In the genomic region with DNA sequence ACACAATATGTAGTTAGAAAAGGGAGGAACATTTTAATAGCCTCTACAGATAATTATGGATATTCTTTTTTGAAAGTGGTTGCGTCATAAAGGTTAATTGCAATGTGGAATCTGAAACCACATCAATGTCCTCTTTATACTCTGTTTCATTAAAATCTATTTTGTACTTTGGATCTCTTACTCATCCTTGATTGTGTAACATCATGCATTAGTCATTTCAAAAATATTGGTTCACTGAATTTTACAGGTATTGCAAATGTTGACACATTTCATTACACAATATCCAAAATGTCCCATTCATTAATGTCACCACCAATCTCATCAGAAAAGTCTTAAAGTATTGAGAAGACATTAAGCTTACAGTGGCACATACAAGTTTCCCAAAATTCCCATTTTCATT, we compare ENCODE assay signal across 15 cellular contexts.
DNase-seq lines count a peak whose midpoint lies in the region; ATAC-seq and TF ChIP-seq lines count a peak whose summit lies in the region.
"Had no signal": no experiment of that assay in that cellular context is flagged by ENCODE, and none has a peak within 500 bp of the region (broad histone marks: within the 10 kb centered on the region; RNA-seq: fewer than 3 reads in every experiment).

No MANE protein-coding gene starts in this region.

- no peak overlapping the region for H3K14ac ChIP-seq in IMR-90 (replicated peaks; ENCODE audit: low read depth, low read length)

- no TSS peak for BruUV-seq in IMR-90 (replicated peaks; lab: Mats Ljungman, UMichigan)

- DNase-seq in IMR-90 (peak; percentile 38), SIG-M5 treated with dmso at 0.1 percent for 504 hours (lab: John Stamatoyannopoulos, UW; ENCODE audit: unreplicated experiment) (peak; percentile 61), fibroblast of pulmonary artery (ENCODE audit: low read depth) (peak; percentile 46), tibial artery (no peak), left ventricle myocardium superior (no peak), NCI-H2029 treated with DMSO at 0.1 percent for 48 hours (lab: John Stamatoyannopoulos, UW) (no peak)
- DNase-seq in activated T-cell treated with anti-CD3 and anti-CD28 coated beads, Interleukin-2, amount 50 U/mL, for 1 hour: no peak
- DNase-seq: activated CD4-positive, alpha-beta T cell treated with anti-CD3 and anti-CD28 coated beads, Interleukin-2, amount 10 ng/mL, durations not matched to agents 7 days and 5 days; retina; stimulated activated CD4-positive, alpha-beta T cell treated with anti-CD3 and anti-CD28 coated beads, Interleukin-4, amount 100 ng/mL, for 24 hours; stimulated activated naive CD4-positive, alpha-beta T cell treated with Interleukin-2 at 50 U/mL for 16 hours; T-cell had no signal

- no peaks in the 10 kb centered on the region for H3K9me1 ChIP-seq in IMR-90 (ENCODE audit: insufficient read depth, low read length)

- dilution Hi-C loops in IMR-90 (cut with HindIII; ENCODE audit: low sequenced_read_pairs, unreplicated experiment): no loop called here

- H3K4me1 ChIP-seq in ACC112 (ENCODE audit: control insufficient read depth, insufficient read depth, low read length, unreplicated experiment) (peaks cover 20% of the 10 kb centered on the region), IMR-90 (ENCODE audit: control insufficient read depth, insufficient read depth, low read length) (no peaks in the 10 kb centered on the region), tibial artery (no peaks in the 10 kb centered on the region)

- no peak overlapping the region for H2AK9ac ChIP-seq in IMR-90 (replicated peaks; ENCODE audit: low read depth, low read length, poor library complexity)

- H3K27ac ChIP-seq in ACC112 (ENCODE audit: low read depth, low read length) (peak overlapping the region; percentile 41), IMR-90 (ENCODE audit: insufficient read depth, low read length) (no peak overlapping the region), tibial artery (no peak overlapping the region)
- H3K27ac ChIP-seq: cardiac muscle cell, HL-60 had no signal

- H2AFZ ChIP-seq in ACC112 (ENCODE audit: low read length, unreplicated experiment): no peak overlapping the region
- H2AFZ ChIP-seq in IMR-90 (replicated peaks; ENCODE audit: low read length, poor library complexity): no peak overlapping the region

- no peak overlapping the region for H3K18ac ChIP-seq in IMR-90 (ENCODE audit: low read depth, low read length)

- H3K23ac ChIP-seq in IMR-90 (ENCODE audit: low read depth, low read length): no peak overlapping the region

- CTCF ChIA-PET in IMR-90 (lab: Yijun Ruan, JAX): interaction anchor here (0.6 kb wide), 1 partner anchor 10 kb away, joined by 3 read pairs; no protein-coding TSS in a partner anchor

- TF ChIP-seq RAD21 in IMR-90 (IDR thresholded peaks at IDR 0.05; ENCODE audit: low read length): no peak

- no peak overlapping the region for H3K4ac ChIP-seq in IMR-90 (ENCODE audit: low read depth, low read length)

- no peak overlapping the region for H4K8ac ChIP-seq in IMR-90 (ENCODE audit: low read depth in 2 of 2, low read length in 2 of 2)

- in situ Hi-C loops in IMR-90 (cut with MboI; ENCODE audit: low sequenced_read_pairs): no loop called here

- no CpG with 5 or more reads among the region's 1 CpG for WGBS in IMR-90 (ENCODE audit: extremely low coverage in 2 of 2, insufficient read length in 1 of 2), 2 experiments

- H4K20me1 ChIP-seq in IMR-90 (ENCODE audit: insufficient read depth, low read length): no peaks in the 10 kb centered on the region

- H2BK120ac ChIP-seq in IMR-90 (ENCODE audit: low read depth, low read length): no peak overlapping the region

- no peak overlapping the region for H2BK15ac ChIP-seq in IMR-90 (ENCODE audit: low read depth, low read length)

- H3K4me3 ChIP-seq in ACC112 (ENCODE audit: low read depth, low read length): no peak overlapping the region
- H3K4me3 ChIP-seq in IMR-90 (ENCODE audit: insufficient read depth, low read depth, low read length): no peak overlapping the region
- no peak overlapping the region for H3K4me3 ChIP-seq in fibroblast of pulmonary artery (replicated peaks; ENCODE audit: low read depth, low read length)
- no peak overlapping the region for H3K4me3 ChIP-seq in tibial artery
- H3K4me3 ChIP-seq: cardiac muscle cell had no signal

- H2BK20ac ChIP-seq in IMR-90 (ENCODE audit: low read depth, low read length): no peak overlapping the region

- H3K4me2 ChIP-seq in IMR-90 (ENCODE audit: low read depth, low read length): no peak overlapping the region

- TF ChIP-seq POLR2A in IMR-90 (IDR thresholded peaks at IDR 0.05; ENCODE audit: low read depth, low read length): no peak

- H3K9me3 ChIP-seq in IMR-90 (ENCODE audit: control insufficient read depth, insufficient read depth, low read length): peaks cover 2% of the 10 kb centered on the region
- no peaks in the 10 kb centered on the region for H3K9me3 ChIP-seq in tibial artery

- H3K79me1 ChIP-seq in IMR-90 (ENCODE audit: low read depth in 1 of 2, low read length in 2 of 2): no peaks in the 10 kb centered on the region

- no peak overlapping the region for H4K91ac ChIP-seq in IMR-90 (ENCODE audit: insufficient read depth, low read depth, low read length)

- no peak overlapping the region for H3K9ac ChIP-seq in IMR-90 (ENCODE audit: low read depth, low read length)

- intact Hi-C loops in IMR-90 (cut with micrococcal nuclease): no loop called here
- intact Hi-C loops in tibial artery (cut with DNase I; ENCODE audit: low total_unique reads): no loop called here
- intact Hi-C loops in left ventricle myocardium superior (cut with micrococcal nuclease): no loop called here

- no peak overlapping the region for H4K5ac ChIP-seq in IMR-90 (ENCODE audit: low read depth, low read length)

- H3K36me3 ChIP-seq in ACC112 (ENCODE audit: insufficient read depth, low read length) (no peaks in the 10 kb centered on the region), IMR-90 (ENCODE audit: control insufficient read depth, insufficient read depth, low read length) (no peaks in the 10 kb centered on the region), tibial artery (no peaks in the 10 kb centered on the region)
- H3K36me3 ChIP-seq: cardiac muscle cell had no signal

- H2AK5ac ChIP-seq in IMR-90 (ENCODE audit: low read depth, low read length): no peak overlapping the region

- POLR2A ChIA-PET in IMR-90 (lab: Charles Lee; ENCODE audit: unreplicated experiment): no interaction called here

- no peaks in the 10 kb centered on the region for H3K27me3 ChIP-seq in ACC112 (ENCODE audit: insufficient read depth, low read length)
- peaks cover 3% of the 10 kb centered on the region for H3K27me3 ChIP-seq in IMR-90 (ENCODE audit: control insufficient read depth, insufficient read depth, low read length)
- H3K27me3 ChIP-seq in tibial artery: no peaks in the 10 kb centered on the region
- H3K27me3 ChIP-seq: cardiac muscle cell had no signal

- no peak overlapping the region for H2BK5ac ChIP-seq in IMR-90 (ENCODE audit: low read depth, low read length, poor library complexity, severe bottlenecking)

- ATAC-seq in IMR-90 (ENCODE audit: low read depth) (no peak), left ventricle myocardium superior (no peak)
- ATAC-seq: T-cell had no signal

- H3K56ac ChIP-seq in IMR-90 (ENCODE audit: extremely low read depth, insufficient read depth, low read length): no peak overlapping the region

- no peaks in the 10 kb centered on the region for H3K79me2 ChIP-seq in ACC112 (ENCODE audit: control insufficient read depth, insufficient read depth, low read length, unreplicated experiment)

- TF ChIP-seq CTCF in IMR-90 (conservative IDR thresholded peaks at IDR 0.05; ENCODE audit: low read depth, low read length) (no peak), fibroblast of pulmonary artery (IDR thresholded peaks at IDR 0.05; ENCODE audit: low read length, missing control alignments) (no peak), tibial artery (IDR thresholded peaks at IDR 0.05) (no peak)

TF ChIP-seq in IMR-90, 13 proteins besides CTCF, POLR2A, EP300 and RAD21:
- TF ChIP-seq MXI1 (IDR thresholded peaks at IDR 0.05; ENCODE audit: borderline replicate concordance, low read depth, low read length): no peak
- TF ChIP-seq FOS (IDR thresholded peaks at IDR 0.05; ENCODE audit: low read depth, low read length): peak; percentile 45; the same call in 1 of the 2 replicates
- no peak for TF ChIP-seq RFX5 (IDR thresholded peaks at IDR 0.05; ENCODE audit: low read depth, low read length)
- TF ChIP-seq SMC3 (IDR thresholded peaks at IDR 0.05; ENCODE audit: low read depth, low read length): no peak
- TF ChIP-seq NFE2L2 (IDR thresholded peaks at IDR 0.05; ENCODE audit: low read depth, low read length): no peak
- TF ChIP-seq, protein P1, sequence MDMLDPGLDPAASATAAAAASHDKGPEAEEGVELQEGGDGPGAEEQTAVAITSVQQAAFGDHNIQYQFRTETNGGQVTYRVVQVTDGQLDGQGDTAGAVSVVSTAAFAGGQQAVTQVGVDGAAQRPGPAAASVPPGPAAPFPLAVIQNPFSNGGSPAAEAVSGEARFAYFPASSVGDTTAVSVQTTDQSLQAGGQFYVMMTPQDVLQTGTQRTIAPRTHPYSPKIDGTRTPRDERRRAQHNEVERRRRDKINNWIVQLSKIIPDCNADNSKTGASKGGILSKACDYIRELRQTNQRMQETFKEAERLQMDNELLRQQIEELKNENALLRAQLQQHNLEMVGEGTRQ (IDR thresholded peaks at IDR 0.05; ENCODE audit: low read depth, low read length): no peak
- TF ChIP-seq, protein P2, sequence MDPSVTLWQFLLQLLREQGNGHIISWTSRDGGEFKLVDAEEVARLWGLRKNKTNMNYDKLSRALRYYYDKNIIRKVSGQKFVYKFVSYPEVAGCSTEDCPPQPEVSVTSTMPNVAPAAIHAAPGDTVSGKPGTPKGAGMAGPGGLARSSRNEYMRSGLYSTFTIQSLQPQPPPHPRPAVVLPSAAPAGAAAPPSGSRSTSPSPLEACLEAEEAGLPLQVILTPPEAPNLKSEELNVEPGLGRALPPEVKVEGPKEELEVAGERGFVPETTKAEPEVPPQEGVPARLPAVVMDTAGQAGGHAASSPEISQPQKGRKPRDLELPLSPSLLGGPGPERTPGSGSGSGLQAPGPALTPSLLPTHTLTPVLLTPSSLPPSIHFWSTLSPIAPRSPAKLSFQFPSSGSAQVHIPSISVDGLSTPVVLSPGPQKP (IDR thresholded peaks at IDR 0.05; ENCODE audit: borderline replicate concordance, low read depth, low read length): no peak
- no peak for TF ChIP-seq MAZ (IDR thresholded peaks at IDR 0.05; ENCODE audit: borderline replicate concordance, low read depth, low read length)
- no peak for TF ChIP-seq RCOR1 (IDR thresholded peaks at IDR 0.05; ENCODE audit: insufficient replicate concordance, low read length)
- peak; percentile 94 for TF ChIP-seq CEBPB (IDR thresholded peaks at IDR 0.05; ENCODE audit: low read depth, low read length)
- no peak for TF ChIP-seq BHLHE40 (IDR thresholded peaks at IDR 0.05; ENCODE audit: low read depth, low read length)
- TF ChIP-seq MAFK (IDR thresholded peaks at IDR 0.05; ENCODE audit: low read depth, low read length): no peak
- no peak for TF ChIP-seq CHD1 (IDR thresholded peaks at IDR 0.05; ENCODE audit: low read depth, low read length)
TF ChIP-seq in IMR-90: peak in this region for 2.

Comparison
In these comparisons a context has a peak if more than half of its experiments do, and no peak if none do; other contexts are left out.
1. DNase-seq: peak in IMR-90 (single experiment), SIG-M5 treated with dmso at 0.1 percent for 504 hours (single experiment) and fibroblast of pulmonary artery (single experiment); none in tibial artery (0 of 2), left ventricle myocardium superior (single experiment), NCI-H2029 treated with DMSO at 0.1 percent for 48 hours (single experiment) and activated T-cell treated with anti-CD3 and anti-CD28 coated beads, Interleukin-2, amount 50 U/mL, for 1 hour (single experiment).